Comparison of ENCODE assay signal across 25 cellular contexts in genomic region chr16:88524973-88525662, GRCh38. TPM values are rescaled to one million over a fixed set of nuclear protein-coding genes. Genes with fewer than 3 reads are reported as not detected.
DNase-seq lines count a peak whose midpoint lies in the region; ATAC-seq, FAIRE-seq and TF ChIP-seq lines count a peak whose summit lies in the region.
"Had no signal": no experiment of that assay in that cellular context is flagged by ENCODE, and none has a peak within 500 bp of the region (broad histone marks: within the 10 kb centered on the region; RNA-seq: fewer than 3 reads in every experiment).

No MANE protein-coding gene starts in this region.

- no TSS peak for BruUV-seq in IMR-90 (replicated peaks; lab: Mats Ljungman, UMichigan)
- no TSS peak for BruUV-seq in endothelial cell of umbilical vein (replicated peaks; lab: Mats Ljungman, UMichigan)

- H3K14ac ChIP-seq in IMR-90 (replicated peaks; ENCODE audit: low read depth, low read length) = no peak overlapping the region
- H3K14ac ChIP-seq in neuronal stem cell (ENCODE audit: low read length) = peak overlapping the region; percentile 25

- no peak overlapping the region for H2BK20ac ChIP-seq in IMR-90 (ENCODE audit: low read depth, low read length)

- no peak for ATAC-seq in IMR-90 (ENCODE audit: low read depth)
- ATAC-seq: activated T-cell treated with anti-CD3 and anti-CD28 coated beads, Interleukin-2, amount 50 U/mL, for 4 hours had no signal

- no peaks in the 10 kb centered on the region for H3K9me3 ChIP-seq in IMR-90 (ENCODE audit: control insufficient read depth, insufficient read depth, low read length)
- H3K9me3 ChIP-seq in endothelial cell of umbilical vein (replicated peaks; ENCODE audit: control insufficient read depth, insufficient read depth, low read length) = no peaks in the 10 kb centered on the region
- H3K9me3 ChIP-seq in neuronal stem cell (replicated peaks in 1 of 2; ENCODE audit: control insufficient read depth in 2 of 2, insufficient read depth in 1 of 2, low read depth in 1 of 2, low read length in 2 of 2) = no peaks in the 10 kb centered on the region
- H3K9me3 ChIP-seq in breast epithelium = no peaks in the 10 kb centered on the region
- H3K9me3 ChIP-seq: psoas muscle, SJCRH30 had no signal

- in situ Hi-C loops in IMR-90 (cut with MboI; ENCODE audit: low sequenced_read_pairs) = no loop called here

- no peak overlapping the region for H2AK5ac ChIP-seq in IMR-90 (ENCODE audit: low read depth, low read length)
- H2AK5ac ChIP-seq in neuronal stem cell (ENCODE audit: low read depth, low read length) = peak overlapping the region; percentile 37

- H2BK120ac ChIP-seq in IMR-90 (ENCODE audit: low read depth, low read length) = no peak overlapping the region
- no peak overlapping the region for H2BK120ac ChIP-seq in neuronal stem cell (ENCODE audit: low read depth, low read length)

- H3K18ac ChIP-seq in IMR-90 (ENCODE audit: low read depth, low read length) (no peak overlapping the region), neuronal stem cell (ENCODE audit: low read length) (no peak overlapping the region)

- POLR2A ChIA-PET in IMR-90 (lab: Charles Lee; ENCODE audit: unreplicated experiment) = no interaction called here
- POLR2A ChIA-PET in endothelial cell of umbilical vein (lab: Charles Lee) = no interaction called here

- no peak overlapping the region for H3K23ac ChIP-seq in IMR-90 (ENCODE audit: low read depth, low read length)
- peak overlapping the region; percentile 94 for H3K23ac ChIP-seq in neuronal stem cell (ENCODE audit: low read depth, low read length, poor library complexity)

- H3K79me1 ChIP-seq in IMR-90 (ENCODE audit: low read depth in 1 of 2, low read length in 2 of 2) = no peaks in the 10 kb centered on the region
- H3K79me1 ChIP-seq in neuronal stem cell (ENCODE audit: low read depth, low read length) = peaks cover 7% of the 10 kb centered on the region

- no peak overlapping the region for H4K91ac ChIP-seq in IMR-90 (ENCODE audit: insufficient read depth, low read depth, low read length)
- peak overlapping the region; percentile 3 for H4K91ac ChIP-seq in neuronal stem cell (ENCODE audit: low read depth, low read length, poor library complexity)

- WGBS in IMR-90 (ENCODE audit: extremely low coverage in 2 of 2, insufficient read length in 1 of 2), 2 experiments = 42% methylated on average over 10 of the region's 18 CpGs; no CpG with 5 or more reads in 1 of the 2 experiments
- no CpG with 5 or more reads among the region's 18 CpGs for WGBS in neuronal stem cell (ENCODE audit: extremely low coverage in 2 of 2, insufficient read length in 2 of 2, insufficient replicate concordance in 1 of 2), 2 donors

- TF ChIP-seq CTCF in IMR-90 (conservative IDR thresholded peaks at IDR 0.05; ENCODE audit: low read depth, low read length) (no peak), endothelial cell of umbilical vein (IDR thresholded peaks at IDR 0.05; ENCODE audit: extremely low read depth in 1 of 2, insufficient read depth in 1 of 2, low read depth in 1 of 2, low read length in 2 of 2) (no peak), breast epithelium (IDR thresholded peaks at IDR 0.05) (no peak)

- H2BK15ac ChIP-seq in IMR-90 (ENCODE audit: low read depth, low read length) (no peak overlapping the region), neuronal stem cell (ENCODE audit: low read length) (no peak overlapping the region)

- no peak overlapping the region for H2BK5ac ChIP-seq in IMR-90 (ENCODE audit: low read depth, low read length, poor library complexity, severe bottlenecking)
- no peak overlapping the region for H2BK5ac ChIP-seq in neuronal stem cell (ENCODE audit: low read length)

- H4K8ac ChIP-seq in IMR-90 (ENCODE audit: low read depth in 2 of 2, low read length in 2 of 2) (no peak overlapping the region), neuronal stem cell (ENCODE audit: low read depth, low read length) (no peak overlapping the region)

- no peaks in the 10 kb centered on the region for H3K79me2 ChIP-seq in endothelial cell of umbilical vein (ENCODE audit: control insufficient read depth, insufficient read depth, low read length)

- H4K5ac ChIP-seq in IMR-90 (ENCODE audit: low read depth, low read length) = no peak overlapping the region

- H3K4me3 ChIP-seq in IMR-90 (ENCODE audit: insufficient read depth, low read depth, low read length) (no peak overlapping the region), endothelial cell of umbilical vein (replicated peaks in 1 of 3; ENCODE audit: insufficient read depth in 1 of 3, low read depth in 1 of 3, low read length in 3 of 3) (no peak overlapping the region), neuronal stem cell (ENCODE audit: low read length in 2 of 2) (no peak overlapping the region), breast epithelium (no peak overlapping the region)
- H3K4me3 ChIP-seq: neural progenitor cell, SJCRH30 had no signal

- H2AFZ ChIP-seq in IMR-90 (replicated peaks; ENCODE audit: low read length, poor library complexity) (peak overlapping the region; percentile 75), endothelial cell of umbilical vein (ENCODE audit: low read depth, low read length) (no peak overlapping the region), neuronal stem cell (ENCODE audit: low read length) (no peak overlapping the region)
- H2AFZ ChIP-seq: neural progenitor cell had no signal

- H3K9me1 ChIP-seq in IMR-90 (ENCODE audit: insufficient read depth, low read length) (no peaks in the 10 kb centered on the region), endothelial cell of umbilical vein (replicated peaks; ENCODE audit: control insufficient read depth, extremely low read depth, insufficient read depth, low read length) (no peaks in the 10 kb centered on the region)

- dilution Hi-C loops in IMR-90 (cut with HindIII; ENCODE audit: low sequenced_read_pairs, unreplicated experiment) (no loop called here), endothelial cell of umbilical vein (cut with MboI; ENCODE audit: extremely low pct_ligation_motif_present, low sequenced_read_pairs) (no loop called here)

- H3K4me1 ChIP-seq in IMR-90 (ENCODE audit: control insufficient read depth, insufficient read depth, low read length) (peaks cover 1% of the 10 kb centered on the region; the same call in 1 of the 2 replicates), endothelial cell of umbilical vein (ENCODE audit: control insufficient read depth, extremely low read depth, insufficient read depth, low read length) (peaks cover 20% of the 10 kb centered on the region), neuronal stem cell (ENCODE audit: control insufficient read depth in 2 of 2, insufficient read depth in 1 of 2, low read depth in 1 of 2, low read length in 2 of 2) (peaks cover 3 to 14% of the 10 kb centered on the region in 2 donors), breast epithelium (peaks cover 7 to 10% of the 10 kb centered on the region in 2 donors)

- no peak overlapping the region for H3K27ac ChIP-seq in IMR-90 (ENCODE audit: insufficient read depth, low read length)
- H3K27ac ChIP-seq in endothelial cell of umbilical vein (ENCODE audit: insufficient read depth, low read depth, low read length) = no peak overlapping the region
- H3K27ac ChIP-seq in neuronal stem cell (replicated peaks; ENCODE audit: low read length) = no peak overlapping the region
- H3K27ac ChIP-seq in breast epithelium = peak overlapping the region in 1 of 2 donors; percentile 63
- H3K27ac ChIP-seq: 22Rv1, neural progenitor cell, psoas muscle, SJCRH30, WERI-Rb-1 had no signal

- H4K20me1 ChIP-seq in IMR-90 (ENCODE audit: insufficient read depth, low read length) (peaks cover 3% of the 10 kb centered on the region; the same call in 1 of the 2 replicates), endothelial cell of umbilical vein (replicated peaks; ENCODE audit: control insufficient read depth, extremely low read depth, insufficient read depth, low read length) (no peaks in the 10 kb centered on the region)

- H3K9ac ChIP-seq in IMR-90 (ENCODE audit: low read depth, low read length) = no peak overlapping the region
- H3K9ac ChIP-seq in endothelial cell of umbilical vein (replicated peaks; ENCODE audit: extremely low read depth, insufficient read depth, low read length) = no peak overlapping the region
- peak overlapping the region; percentile 44 for H3K9ac ChIP-seq in neuronal stem cell (ENCODE audit: low read depth, low read length, poor library complexity)
- H3K9ac ChIP-seq: neural progenitor cell had no signal

- peak; percentile 38 for DNase-seq in DMS53 (lab: John Stamatoyannopoulos, UW)
- no peak for DNase-seq in DMS53 treated with DMSO at 0.1 percent for 48 hours (lab: John Stamatoyannopoulos, UW; ENCODE audit: unreplicated experiment)
- DNase-seq in IMR-90 = no peak
- peak; percentile 26 for DNase-seq in endothelial cell of umbilical vein (ENCODE audit: low read depth, low spot score)
- no peak for DNase-seq in neuronal stem cell (ENCODE audit: low spot score)
- DNase-seq in NCI-H187 (lab: John Stamatoyannopoulos, UW) = no peak
- DNase-seq in breast epithelium (ENCODE audit: low spot score in 2 of 2) = no peak
- no peak for DNase-seq in T1000 (lab: John Stamatoyannopoulos, UW)
- DNase-seq: activated CD4-positive, alpha-beta memory T cell treated with anti-CD3 and anti-CD28 coated beads for 36 hours; activated naive CD4-positive, alpha-beta T cell treated with anti-CD3 and anti-CD28 coated beads for 36 hours; activated T-cell treated with anti-CD3 and anti-CD28 coated beads, Interleukin-2, amount 50 U/mL, for 4 hours; anterior cingulate cortex; effector CD8-positive, alpha-beta T cell; GF-D8; GOT3; MV-4-11; NCI-H187 treated with DMSO at 0.1 percent for 48 hours; NCI-H345; NCI-H82; OCI-M1; SJCRH30; WERI-Rb-1 had no signal

- H3K36me3 ChIP-seq in IMR-90 (ENCODE audit: control insufficient read depth, insufficient read depth, low read length) (peaks cover 3% of the 10 kb centered on the region; the same call in 1 of the 2 replicates), endothelial cell of umbilical vein (ENCODE audit: control insufficient read depth in 2 of 2, extremely low read depth in 1 of 2, insufficient read depth in 2 of 2, low read length in 2 of 2) (no peaks in the 10 kb centered on the region), neuronal stem cell (replicated peaks in 1 of 2; ENCODE audit: control insufficient read depth in 2 of 2, insufficient read depth in 2 of 2, low read length in 2 of 2) (no peaks in the 10 kb centered on the region), breast epithelium (no peaks in the 10 kb centered on the region)
- H3K36me3 ChIP-seq: neural progenitor cell, SJCRH30, WERI-Rb-1 had no signal

- no peak for TF ChIP-seq RAD21 in IMR-90 (IDR thresholded peaks at IDR 0.05; ENCODE audit: low read length)

- H3K4ac ChIP-seq in IMR-90 (ENCODE audit: low read depth, low read length) (no peak overlapping the region), neuronal stem cell (ENCODE audit: low read length) (no peak overlapping the region)

- H2AK9ac ChIP-seq in IMR-90 (replicated peaks; ENCODE audit: low read depth, low read length, poor library complexity) = no peak overlapping the region

- intact Hi-C loops in IMR-90 (cut with micrococcal nuclease) = no loop called here
- intact Hi-C loops in endothelial cell of umbilical vein (cut with micrococcal nuclease) = no loop called here
- intact Hi-C loops in breast epithelium (cut with DNase I; ENCODE audit: low total_unique reads) = no loop called here

- H2BK12ac ChIP-seq in neuronal stem cell (ENCODE audit: low read length) = no peak overlapping the region

- TF ChIP-seq POLR2A in IMR-90 (IDR thresholded peaks at IDR 0.05; ENCODE audit: low read depth, low read length) = no peak
- TF ChIP-seq POLR2A in endothelial cell of umbilical vein (IDR thresholded peaks at IDR 0.05; ENCODE audit: low read depth, low read length) = no peak
- no peak for TF ChIP-seq POLR2A in breast epithelium (IDR thresholded peaks at IDR 0.05)

- H3K27me3 ChIP-seq in IMR-90 (ENCODE audit: control insufficient read depth, insufficient read depth, low read length) (no peaks in the 10 kb centered on the region), endothelial cell of umbilical vein (ENCODE audit: control insufficient read depth in 2 of 2, insufficient read depth in 2 of 2, low read length in 2 of 2) (no peaks in the 10 kb centered on the region), neuronal stem cell (ENCODE audit: control insufficient read depth in 3 of 3, insufficient read depth in 3 of 3, low read depth in 1 of 3, low read length in 3 of 3) (no peaks in the 10 kb centered on the region), breast epithelium (no peaks in the 10 kb centered on the region)
- H3K27me3 ChIP-seq: neural progenitor cell, SJCRH30 had no signal

- H3K4me2 ChIP-seq in IMR-90 (ENCODE audit: low read depth, low read length) = no peak overlapping the region
- H3K4me2 ChIP-seq in endothelial cell of umbilical vein (ENCODE audit: insufficient read depth, low read length) = no peak overlapping the region
- H3K4me2 ChIP-seq in neuronal stem cell (ENCODE audit: insufficient read depth, low read length, poor library complexity, severe bottlenecking) = no peak overlapping the region
- H3K4me2 ChIP-seq: neural progenitor cell had no signal

- peak; percentile 53 for FAIRE-seq in endothelial cell of umbilical vein (lab: Jason Lieb, UNC)

- CTCF ChIA-PET in IMR-90 (lab: Yijun Ruan, JAX) (no interaction called here), endothelial cell of umbilical vein (lab: Charles Lee) (interaction anchor here (0.8 to 1.9 kb wide), 2 partner anchors 81 to 87 kb away, joined by 3 to 18 read pairs; no protein-coding TSS in a partner anchor)

- no peak overlapping the region for H3K56ac ChIP-seq in IMR-90 (ENCODE audit: extremely low read depth, insufficient read depth, low read length)

RNA-seq across cellular contexts. Expression of gene ZC3H18, which starts 45.1 kb away (rescaled TPM):
- total RNA-seq in IMR-90 (2012; rRNA removed) = 3.4 and 4.2 TPM in 2 replicates
- 21.3 and 22.7 TPM in 2 replicates for polyA plus RNA-seq in IMR-90 (2012; rRNA removed)
- polyA plus RNA-seq in IMR-90 (2012; cell fraction: cytosol; rRNA removed) = 15.4 and 23.2 TPM in 2 replicates
- 64.2 and 65.2 TPM in 2 replicates for polyA plus RNA-seq in IMR-90 (2012; cell fraction: nucleus; rRNA removed; ENCODE audit: low replicate concordance)
- 52.8 and 59.6 TPM in 2 replicates for total RNA-seq in endothelial cell of umbilical vein
- 12.1 and 12.7 TPM in 2 replicates for polyA plus RNA-seq in endothelial cell of umbilical vein
- 14.5 and 16.9 TPM in 2 replicates for polyA plus RNA-seq in endothelial cell of umbilical vein (2011; cell fraction: cytosol; rRNA removed)
- 56.0 and 60.2 TPM in 2 replicates for polyA plus RNA-seq in endothelial cell of umbilical vein (2011; cell fraction: nucleus; rRNA removed)
- polyA plus RNA-seq in endothelial cell of umbilical vein (2012) = 27.9 and 28.1 TPM in 2 replicates
- polyA minus RNA-seq in endothelial cell of umbilical vein = 9.2 and 9.8 TPM in 2 replicates
- polyA minus RNA-seq in endothelial cell of umbilical vein (2011; cell fraction: cytosol; rRNA and poly(A)+ RNA removed) = 21.1 TPM
- polyA minus RNA-seq in endothelial cell of umbilical vein (2011; cell fraction: nucleus; rRNA and poly(A)+ RNA removed) = 13.8 and 15.4 TPM in 2 replicates
- polyA plus RNA-seq in neuronal stem cell (2013, experiment 1 of 2) = 48.7 TPM
- polyA plus RNA-seq in neuronal stem cell (2013, experiment 2 of 2) = 49.9 TPM
- total RNA-seq in breast epithelium = 10 to 100 TPM; 12.5 to 14.9 (median 13.3) TPM

Comparison
In these comparisons a context has a peak if more than half of its experiments do, and no peak if none do; other contexts are left out.
1. DNase-seq: peak in DMS53 (single experiment) and endothelial cell of umbilical vein (single experiment); none in DMS53 treated with DMSO at 0.1 percent for 48 hours (single experiment), IMR-90 (single experiment), neuronal stem cell (single experiment), NCI-H187 (0 of 2), breast epithelium (0 of 2) and T1000 (single experiment).